In the genomic region with DNA sequence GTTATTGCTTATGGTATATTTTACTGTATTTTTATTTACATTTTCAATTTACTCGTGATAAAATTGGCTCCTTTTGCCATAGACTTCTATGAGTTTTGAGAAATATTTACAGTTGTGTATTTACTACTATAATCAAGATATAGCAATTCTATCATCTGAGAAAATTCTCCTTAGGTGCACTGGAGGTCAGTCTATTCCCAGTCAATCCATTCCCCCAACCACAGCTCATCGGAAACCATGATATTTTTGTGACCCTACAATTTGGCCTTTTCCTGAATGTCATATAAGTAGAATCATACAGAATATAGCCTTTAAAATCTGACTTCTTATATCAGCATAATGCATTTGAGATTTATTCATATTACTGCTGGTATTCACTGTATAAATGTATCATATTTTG, we compare ENCODE assay signal across 18 cellular contexts.
DNase-seq lines count a peak whose midpoint lies in the region; ATAC-seq and TF ChIP-seq lines count a peak whose summit lies in the region.
"Had no signal": no experiment of that assay in that cellular context is flagged by ENCODE, and none has a peak within 500 bp of the region (broad histone marks: within the 10 kb centered on the region; RNA-seq: fewer than 3 reads in every experiment).

No MANE protein-coding gene starts in this region.

- no peaks in the 10 kb centered on the region for H3K27me3 ChIP-seq in Loucy (ENCODE audit: insufficient read depth, low read length, poor library complexity, severe bottlenecking)
- H3K27me3 ChIP-seq: thyroid gland had no signal

- H3K79me2 ChIP-seq in Loucy (ENCODE audit: insufficient read depth, low read length) = no peaks in the 10 kb centered on the region

- no peak overlapping the region for H3K4me3 ChIP-seq in Loucy (ENCODE audit: low read length, poor library complexity, severe bottlenecking)
- H3K4me3 ChIP-seq: lung, thyroid gland had no signal

- H3K4me2 ChIP-seq in Loucy (ENCODE audit: low read depth, low read length, poor library complexity, severe bottlenecking) = no peak overlapping the region

- H3K9me3 Mint-ChIP-seq in chondrocyte (ENCODE audit: low read depth) = peaks cover 3% of the 10 kb centered on the region
- H3K9me3 Mint-ChIP-seq: activated T-helper 2 cell treated with anti-CD3 and anti-CD28 coated beads, Interferon-gamma antibody, Interleukin-2, Interleukin-4, amounts not matched to agents 10 μg/mL and 5 μg/mL and 100 μg/mL, durations not matched to agents 14 hours and 24 hours and 36 hours; stimulated activated memory B cell treated with anti-CD40 and anti-IgM and Interleukin-4, amounts not matched to agents 10 μg/mL and 1 μg/mL and 100 μg/mL, for 72 hours; T-helper 1 cell treated with Interleukin-12 subunit alpha and Interleukin-12 subunit beta and Interleukin-4 antibody, amounts not matched to agents 30 μg/mL and 1 μg/mL, for 36 hours had no signal

- H3K27ac Mint-ChIP-seq in chondrocyte (ENCODE audit: unreplicated experiment) = no peak overlapping the region
- H3K27ac Mint-ChIP-seq: activated B cell treated with CpG ODN at 0.5 μM for 24 hours; activated T-helper 2 cell treated with anti-CD3 and anti-CD28 coated beads, Interferon-gamma antibody, Interleukin-2, Interleukin-4, amounts not matched to agents 10 μg/mL and 5 μg/mL and 100 μg/mL, durations not matched to agents 14 hours and 24 hours and 36 hours; immature natural killer cell; natural killer cell treated with Interleukin-12 subunit alpha and Interleukin-12 subunit beta and Interleukin-15 and Interleukin-18, amount 100 ng/mL, for 72 hours; stimulated activated memory B cell treated with anti-CD40 and anti-IgM and Interleukin-4, amounts not matched to agents 10 μg/mL and 1 μg/mL and 100 μg/mL, for 72 hours; T-helper 1 cell treated with Interleukin-12 subunit alpha and Interleukin-12 subunit beta and Interleukin-4 antibody, amounts not matched to agents 30 μg/mL and 1 μg/mL, for 36 hours had no signal

- H3K9me2 ChIP-seq in Loucy (replicated peaks; ENCODE audit: low read depth, low read length) = no peaks in the 10 kb centered on the region

- TF ChIP-seq CTCF in Loucy (conservative IDR thresholded peaks at IDR 0.05; ENCODE audit: low read length) (peak; percentile 31; the same call in 1 of the 2 replicates), chondrocyte (IDR thresholded peaks at IDR 0.05) (peak; percentile 68)

- H2AFZ ChIP-seq in Loucy (ENCODE audit: low read length) = no peak overlapping the region

- H3F3A ChIP-seq in Loucy (ENCODE audit: low read depth) = no peaks in the 10 kb centered on the region

- H3K4me1 ChIP-seq in Loucy (ENCODE audit: insufficient read depth, low read length, poor library complexity, severe bottlenecking) = no peaks in the 10 kb centered on the region
- H3K4me1 ChIP-seq: Caco-2, thyroid gland had no signal

- no peaks in the 10 kb centered on the region for H3K36me3 Mint-ChIP-seq in chondrocyte (ENCODE audit: low read depth)
- H3K36me3 Mint-ChIP-seq: immature natural killer cell; natural killer cell treated with Interleukin-12 subunit alpha and Interleukin-12 subunit beta and Interleukin-15 and Interleukin-18, amount 100 ng/mL, for 72 hours; stimulated activated memory B cell treated with anti-CD40 and anti-IgM and Interleukin-4, amounts not matched to agents 10 μg/mL and 1 μg/mL and 100 μg/mL, for 72 hours had no signal

- H3K4me3 Mint-ChIP-seq in chondrocyte (ENCODE audit: unreplicated experiment) = no peak overlapping the region
- H3K4me3 Mint-ChIP-seq: activated B cell treated with CpG ODN at 0.5 μM for 24 hours; immature natural killer cell; natural killer cell treated with Interleukin-12 subunit alpha and Interleukin-12 subunit beta and Interleukin-15 and Interleukin-18, amount 100 ng/mL, for 72 hours; stimulated activated memory B cell treated with anti-CD40 and anti-IgM and Interleukin-4, amounts not matched to agents 10 μg/mL and 1 μg/mL and 100 μg/mL, for 72 hours; T-helper 1 cell treated with Interleukin-12 subunit alpha and Interleukin-12 subunit beta and Interleukin-4 antibody, amounts not matched to agents 30 μg/mL and 1 μg/mL, for 36 hours had no signal

- H3K27me3 Mint-ChIP-seq in chondrocyte (ENCODE audit: low read depth) = no peaks in the 10 kb centered on the region
- H3K27me3 Mint-ChIP-seq: activated B cell treated with CpG ODN at 0.5 μM for 24 hours; natural killer cell treated with Interleukin-12 subunit alpha and Interleukin-12 subunit beta and Interleukin-15 and Interleukin-18, amount 100 ng/mL, for 72 hours; stimulated activated memory B cell treated with anti-CD40 and anti-IgM and Interleukin-4, amounts not matched to agents 10 μg/mL and 1 μg/mL and 100 μg/mL, for 72 hours had no signal

- DNase-seq in EH (ENCODE audit: low read depth) (peak; percentile 38), chondrocyte (ENCODE audit: low spot score) (no peak), myocyte (ENCODE audit: low read depth) (peak; percentile 51)
- no peak for DNase-seq in stimulated activated CD4-positive, alpha-beta T cell treated with anti-CD3 and anti-CD28 coated beads, Interleukin-4, amount 100 ng/mL, for 4 hours
- DNase-seq: activated B cell treated with CpG ODN at 0.5 μM for 24 hours, Caco-2, GF-D8, immature natural killer cell, thyroid gland had no signal

- no peaks in the 10 kb centered on the region for H3K4me1 Mint-ChIP-seq in chondrocyte (ENCODE audit: low read depth)
- H3K4me1 Mint-ChIP-seq: activated B cell treated with CpG ODN at 0.5 μM for 24 hours; immature natural killer cell; stimulated activated memory B cell treated with anti-CD40 and anti-IgM and Interleukin-4, amounts not matched to agents 10 μg/mL and 1 μg/mL and 100 μg/mL, for 72 hours had no signal

- no peak overlapping the region for H3K9ac ChIP-seq in Loucy (ENCODE audit: low read depth, low read length, poor library complexity, severe bottlenecking)

- ATAC-seq in GM19397 (IDR thresholded peaks at IDR 0.05; ENCODE audit: unreplicated experiment) (no peak), HG03457 (IDR thresholded peaks at IDR 0.05; ENCODE audit: unreplicated experiment) (no peak), GM19324 (IDR thresholded peaks at IDR 0.05; ENCODE audit: low FRiP score, unreplicated experiment) (no peak)
- ATAC-seq: natural killer cell treated with Interleukin-12 subunit alpha and Interleukin-12 subunit beta and Interleukin-15 and Interleukin-18, amount 100 ng/mL, for 72 hours; stimulated activated memory B cell treated with anti-CD40 and anti-IgM and Interleukin-4, amounts not matched to agents 10 μg/mL and 1 μg/mL and 100 μg/mL, for 72 hours had no signal

- H3K36me3 ChIP-seq in Loucy (ENCODE audit: insufficient read depth, low read length) = no peaks in the 10 kb centered on the region
- H3K36me3 ChIP-seq: thyroid gland had no signal

- H3K9me3 ChIP-seq in Loucy (ENCODE audit: insufficient read depth, low read depth, low read length) = no peaks in the 10 kb centered on the region
- H3K9me3 ChIP-seq: Caco-2, thyroid gland had no signal

- no peaks in the 10 kb centered on the region for H4K20me1 ChIP-seq in Loucy (ENCODE audit: insufficient read depth, low read length, poor library complexity, severe bottlenecking)

Comparison
In these comparisons a context has a peak if more than half of its experiments do, and no peak if none do; other contexts are left out.
1. DNase-seq: peak in EH (single experiment) and myocyte (single experiment); none in chondrocyte (single experiment) and stimulated activated CD4-positive, alpha-beta T cell treated with anti-CD3 and anti-CD28 coated beads, Interleukin-4, amount 100 ng/mL, for 4 hours (0 of 2).